ENCODE assay signal across 1 cellular context in the genomic region with DNA sequence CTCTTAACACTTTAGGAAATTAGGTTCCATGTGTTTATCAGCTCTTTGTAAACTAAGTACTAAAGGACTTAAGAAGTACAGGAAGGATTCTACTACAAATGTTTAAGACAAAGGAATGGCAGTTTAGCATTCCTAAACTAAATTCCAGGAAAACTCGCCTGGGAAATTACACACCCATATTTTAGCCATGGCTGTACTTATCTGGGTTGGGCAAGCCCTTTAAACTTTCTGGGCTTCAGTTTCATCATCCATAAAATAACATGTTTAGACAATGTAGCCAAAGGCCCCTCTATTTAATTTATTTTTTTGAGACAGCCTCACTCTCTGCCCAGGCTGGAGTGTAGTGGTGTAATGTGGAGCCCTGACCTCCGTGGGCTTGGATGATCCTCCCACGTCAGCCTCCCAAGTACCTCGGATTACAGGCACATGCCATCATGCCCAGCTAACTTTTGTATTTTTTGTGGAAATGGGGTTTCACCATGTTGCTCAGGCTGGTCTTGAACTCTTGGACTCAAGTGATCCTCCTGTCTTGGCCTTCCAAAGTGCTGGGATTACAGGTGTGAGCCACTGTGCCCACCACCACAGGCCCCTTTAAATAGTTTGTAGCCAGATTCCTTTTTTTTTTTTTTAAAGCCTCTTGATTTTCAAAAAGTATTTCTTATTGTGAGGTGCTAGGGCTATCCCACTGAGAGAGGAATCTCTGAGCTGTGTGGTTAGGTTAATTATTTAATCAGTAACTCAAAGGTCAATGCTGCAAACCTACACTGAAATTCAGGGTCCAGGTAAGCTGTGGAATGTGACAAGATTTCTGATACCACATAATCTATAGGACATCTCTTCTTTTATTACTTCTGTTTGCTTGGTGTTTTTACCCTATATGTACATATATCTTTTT.
TF ChIP-seq lines count a peak whose summit lies in the region.

No MANE protein-coding gene starts in this region.

TF ChIP-seq in K562, 482 proteins besides CTCF, POLR2A, EP300 and RAD21:
- TF ChIP-seq IRF2 (CRISPR knock-in tag; IDR thresholded peaks at IDR 0.05) (no peak), CEBPG (CRISPR knock-in tag; IDR thresholded peaks at IDR 0.05) (no peak), CEBPG (tag; conservative IDR thresholded peaks at IDR 0.05 in 1 of 2, IDR thresholded peaks at IDR 0.05 in 1 of 2) (peak in 1 of 2 experiments; percentile 24; a peak in 1 of 4 replicates)
- TF ChIP-seq, protein P1, sequence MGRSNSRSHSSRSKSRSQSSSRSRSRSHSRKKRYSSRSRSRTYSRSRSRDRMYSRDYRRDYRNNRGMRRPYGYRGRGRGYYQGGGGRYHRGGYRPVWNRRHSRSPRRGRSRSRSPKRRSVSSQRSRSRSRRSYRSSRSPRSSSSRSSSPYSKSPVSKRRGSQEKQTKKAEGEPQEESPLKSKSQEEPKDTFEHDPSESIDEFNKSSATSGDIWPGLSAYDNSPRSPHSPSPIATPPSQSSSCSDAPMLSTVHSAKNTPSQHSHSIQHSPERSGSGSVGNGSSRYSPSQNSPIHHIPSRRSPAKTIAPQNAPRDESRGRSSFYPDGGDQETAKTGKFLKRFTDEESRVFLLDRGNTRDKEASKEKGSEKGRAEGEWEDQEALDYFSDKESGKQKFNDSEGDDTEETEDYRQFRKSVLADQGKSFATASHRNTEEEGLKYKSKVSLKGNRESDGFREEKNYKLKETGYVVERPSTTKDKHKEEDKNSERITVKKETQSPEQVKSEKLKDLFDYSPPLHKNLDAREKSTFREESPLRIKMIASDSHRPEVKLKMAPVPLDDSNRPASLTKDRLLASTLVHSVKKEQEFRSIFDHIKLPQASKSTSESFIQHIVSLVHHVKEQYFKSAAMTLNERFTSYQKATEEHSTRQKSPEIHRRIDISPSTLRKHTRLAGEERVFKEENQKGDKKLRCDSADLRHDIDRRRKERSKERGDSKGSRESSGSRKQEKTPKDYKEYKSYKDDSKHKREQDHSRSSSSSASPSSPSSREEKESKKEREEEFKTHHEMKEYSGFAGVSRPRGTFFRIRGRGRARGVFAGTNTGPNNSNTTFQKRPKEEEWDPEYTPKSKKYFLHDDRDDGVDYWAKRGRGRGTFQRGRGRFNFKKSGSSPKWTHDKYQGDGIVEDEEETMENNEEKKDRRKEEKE (IDR thresholded peaks at IDR 0.05; ENCODE audit: borderline replicate concordance in 1 of 2, control insufficient read depth in 1 of 2, low read depth in 2 of 2, low read length in 1 of 2) = no peak
TF ChIP-seq in K562: peak in this region for 1.
